1 cellular context compared by ENCODE assay signal in the genomic region with DNA sequence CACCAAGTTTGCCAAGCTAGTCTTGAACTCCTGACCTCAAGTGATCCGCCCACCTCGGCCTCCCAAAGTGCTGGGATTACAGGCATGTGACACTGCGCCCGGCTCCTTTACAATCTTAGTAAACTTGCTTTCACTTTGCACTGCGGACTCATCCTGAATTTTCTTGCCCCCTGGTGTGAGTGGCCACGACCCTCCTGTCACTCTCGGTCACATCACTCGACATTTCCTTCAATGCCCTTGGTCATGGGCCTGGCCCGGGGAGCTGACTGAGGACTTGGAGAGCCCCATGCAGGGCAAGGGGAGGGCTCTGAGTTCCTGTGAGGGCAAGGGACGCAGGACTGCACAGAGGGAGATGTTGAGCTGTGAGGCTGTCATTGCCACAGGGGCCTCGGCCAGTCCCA.
TF ChIP-seq lines count a peak whose summit lies in the region.

No MANE protein-coding gene starts in this region.

TF ChIP-seq in HCT116, 20 proteins besides CTCF, POLR2A, EP300 and RAD21:
- TF ChIP-seq, protein P1, sequence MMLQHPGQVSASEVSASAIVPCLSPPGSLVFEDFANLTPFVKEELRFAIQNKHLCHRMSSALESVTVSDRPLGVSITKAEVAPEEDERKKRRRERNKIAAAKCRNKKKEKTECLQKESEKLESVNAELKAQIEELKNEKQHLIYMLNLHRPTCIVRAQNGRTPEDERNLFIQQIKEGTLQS (IDR thresholded peaks at IDR 0.05) = no peak
- TF ChIP-seq JUND (IDR thresholded peaks at IDR 0.05) (no peak), CBX3 (IDR thresholded peaks at IDR 0.05; ENCODE audit: low read depth) (no peak), EZH2phosphoT487 (IDR thresholded peaks at IDR 0.05; ENCODE audit: borderline replicate concordance) (no peak), SRF (IDR thresholded peaks at IDR 0.05; ENCODE audit: low read depth) (no peak), SIN3A (IDR thresholded peaks at IDR 0.05; ENCODE audit: low read depth) (no peak), TCF7L2 (IDR thresholded peaks at IDR 0.05; ENCODE audit: borderline replicate concordance, extremely low read depth, insufficient read depth, insufficient read length) (no peak), SP1 (IDR thresholded peaks at IDR 0.05; ENCODE audit: low read depth) (no peak), ZFX (IDR thresholded peaks at IDR 0.05) (no peak), EGR1 (IDR thresholded peaks at IDR 0.05; ENCODE audit: low read depth) (no peak), YY1 (IDR thresholded peaks at IDR 0.05; ENCODE audit: extremely low read depth, insufficient replicate concordance, low read depth, low read length) (no peak), POLR2AphosphoS5 (IDR thresholded peaks at IDR 0.05; ENCODE audit: low read depth, low read length) (no peak), ELF1 (IDR thresholded peaks at IDR 0.05; ENCODE audit: borderline replicate concordance, low read depth) (no peak)
- TF ChIP-seq, protein P2, sequence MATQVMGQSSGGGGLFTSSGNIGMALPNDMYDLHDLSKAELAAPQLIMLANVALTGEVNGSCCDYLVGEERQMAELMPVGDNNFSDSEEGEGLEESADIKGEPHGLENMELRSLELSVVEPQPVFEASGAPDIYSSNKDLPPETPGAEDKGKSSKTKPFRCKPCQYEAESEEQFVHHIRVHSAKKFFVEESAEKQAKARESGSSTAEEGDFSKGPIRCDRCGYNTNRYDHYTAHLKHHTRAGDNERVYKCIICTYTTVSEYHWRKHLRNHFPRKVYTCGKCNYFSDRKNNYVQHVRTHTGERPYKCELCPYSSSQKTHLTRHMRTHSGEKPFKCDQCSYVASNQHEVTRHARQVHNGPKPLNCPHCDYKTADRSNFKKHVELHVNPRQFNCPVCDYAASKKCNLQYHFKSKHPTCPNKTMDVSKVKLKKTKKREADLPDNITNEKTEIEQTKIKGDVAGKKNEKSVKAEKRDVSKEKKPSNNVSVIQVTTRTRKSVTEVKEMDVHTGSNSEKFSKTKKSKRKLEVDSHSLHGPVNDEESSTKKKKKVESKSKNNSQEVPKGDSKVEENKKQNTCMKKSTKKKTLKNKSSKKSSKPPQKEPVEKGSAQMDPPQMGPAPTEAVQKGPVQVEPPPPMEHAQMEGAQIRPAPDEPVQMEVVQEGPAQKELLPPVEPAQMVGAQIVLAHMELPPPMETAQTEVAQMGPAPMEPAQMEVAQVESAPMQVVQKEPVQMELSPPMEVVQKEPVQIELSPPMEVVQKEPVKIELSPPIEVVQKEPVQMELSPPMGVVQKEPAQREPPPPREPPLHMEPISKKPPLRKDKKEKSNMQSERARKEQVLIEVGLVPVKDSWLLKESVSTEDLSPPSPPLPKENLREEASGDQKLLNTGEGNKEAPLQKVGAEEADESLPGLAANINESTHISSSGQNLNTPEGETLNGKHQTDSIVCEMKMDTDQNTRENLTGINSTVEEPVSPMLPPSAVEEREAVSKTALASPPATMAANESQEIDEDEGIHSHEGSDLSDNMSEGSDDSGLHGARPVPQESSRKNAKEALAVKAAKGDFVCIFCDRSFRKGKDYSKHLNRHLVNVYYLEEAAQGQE (IDR thresholded peaks at IDR 0.05; ENCODE audit: low read depth) = no peak
- TF ChIP-seq, protein P3, sequence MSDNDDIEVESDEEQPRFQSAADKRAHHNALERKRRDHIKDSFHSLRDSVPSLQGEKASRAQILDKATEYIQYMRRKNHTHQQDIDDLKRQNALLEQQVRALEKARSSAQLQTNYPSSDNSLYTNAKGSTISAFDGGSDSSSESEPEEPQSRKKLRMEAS (IDR thresholded peaks at IDR 0.05) = no peak
